ENCODE assay signal across 8 cellular contexts in genomic region chr2:200455958-200456421, GRCh38. TPM values are rescaled to one million over a fixed set of nuclear protein-coding genes. Genes with fewer than 3 reads are reported as not detected.
DNase-seq lines count a peak whose midpoint lies in the region; ATAC-seq, FAIRE-seq and TF ChIP-seq lines count a peak whose summit lies in the region.

No MANE protein-coding gene starts in this region.

- intact Hi-C loops in OCI-LY7 (cut with micrococcal nuclease; ENCODE audit: unreplicated experiment) = no loop called here
- intact Hi-C loops in left ventricle myocardium superior (cut with micrococcal nuclease) = no loop called here

- no peaks in the 10 kb centered on the region for H3K9me2 ChIP-seq in OCI-LY7 (ENCODE audit: insufficient read depth, low read length)
- no peaks in the 10 kb centered on the region for H3K9me2 ChIP-seq in hepatocyte (replicated peaks; ENCODE audit: insufficient read depth)

- H3K4me2 ChIP-seq in OCI-LY7 (ENCODE audit: low read length) = peak overlapping the region; percentile 12; the same call in 1 of the 2 replicates
- H3K4me2 ChIP-seq in hepatocyte = no peak overlapping the region

- DNase-seq in GM12892 (ENCODE audit: insufficient read length) (no peak), OCI-LY7 (ENCODE audit: low spot score) (peak; percentile 58), left ventricle myocardium superior (no peak), ACHN (no peak), hepatocyte (ENCODE audit: low spot score) (no peak), HEK293T (ENCODE audit: extremely low spot score) (no peak), osteocyte (ENCODE audit: extremely low spot score, unreplicated experiment) (no peak)

- H3K79me2 ChIP-seq in OCI-LY7 (ENCODE audit: insufficient read depth, low read depth, low read length) (no peaks in the 10 kb centered on the region), hepatocyte (no peaks in the 10 kb centered on the region)

- H3K36me3 ChIP-seq in OCI-LY7 (ENCODE audit: insufficient read depth, low read length) (no peaks in the 10 kb centered on the region), hepatocyte (replicated peaks; ENCODE audit: insufficient read depth, low read depth) (no peaks in the 10 kb centered on the region)

- in situ Hi-C loops in ACHN (cut with HindIII; ENCODE audit: low pct_ligation_motif_present, low pct_unique_long_range_greater_than_20kb, low sequenced_read_pairs) = no loop called here

- no peak for TF ChIP-seq POLR2A in GM12892 (IDR thresholded peaks at IDR 0.05; ENCODE audit: low read depth, low read length)

- peak; percentile 52 for ATAC-seq in GM21737 (IDR thresholded peaks at IDR 0.05; ENCODE audit: unreplicated experiment)
- ATAC-seq in left ventricle myocardium superior = peak; percentile 66

- POLR2A ChIA-PET in OCI-LY7 (lab: Charles Lee) (interaction anchor here (0.6 to 1.5 kb wide), 4 partner anchors 10 to 471 kb away, joined by 3 to 5 read pairs (median 3); no protein-coding TSS in a partner anchor), HEK293T (lab: Yijun Ruan, JAX) (no interaction called here)

- H3K4me1 Mint-ChIP-seq in osteocyte (ENCODE audit: unreplicated experiment) = no peaks in the 10 kb centered on the region

- H3K27me3 ChIP-seq in hepatocyte = no peaks in the 10 kb centered on the region

- H3K4me3 Mint-ChIP-seq in osteocyte (ENCODE audit: unreplicated experiment) = no peak overlapping the region

- no peak overlapping the region for H3K27ac ChIP-seq in OCI-LY7 (ENCODE audit: low read depth, low read length, poor library complexity, severe bottlenecking)
- no peak overlapping the region for H3K27ac ChIP-seq in hepatocyte

- TF ChIP-seq CTCF in OCI-LY7 (conservative IDR thresholded peaks at IDR 0.05; ENCODE audit: low read length) (no peak), hepatocyte (IDR thresholded peaks at IDR 0.05; ENCODE audit: poor library complexity) (no peak), osteocyte (IDR thresholded peaks at IDR 0.05) (no peak)

- H3K4me3 ChIP-seq in OCI-LY7 (ENCODE audit: low read depth, low read length, poor library complexity, severe bottlenecking) (no peak overlapping the region), hepatocyte (no peak overlapping the region)

- WGBS in hepatocyte (ENCODE audit: low lambda C conversion rate, missing lambda C conversion rate) = 81% methylated on average over 4 of the region's 4 CpGs

- FAIRE-seq in GM12892 (lab: Jason Lieb, UNC) = peak; percentile 82

- no peak overlapping the region for H3K27ac Mint-ChIP-seq in osteocyte (ENCODE audit: unreplicated experiment)

- H3K27me3 Mint-ChIP-seq in osteocyte (ENCODE audit: unreplicated experiment) = no peaks in the 10 kb centered on the region

- peaks cover 5% of the 10 kb centered on the region; the same call in 1 of the 2 replicates for H3K9me3 ChIP-seq in OCI-LY7 (ENCODE audit: low read length)
- no peaks in the 10 kb centered on the region for H3K9me3 ChIP-seq in hepatocyte (ENCODE audit: low read depth)

- H4K20me1 ChIP-seq in OCI-LY7 (ENCODE audit: insufficient read depth, low read length) (no peaks in the 10 kb centered on the region), hepatocyte (ENCODE audit: insufficient read depth, poor library complexity, severe bottlenecking) (no peaks in the 10 kb centered on the region)

- H3K36me3 Mint-ChIP-seq in osteocyte (ENCODE audit: unreplicated experiment) = peaks cover 31% of the 10 kb centered on the region

- H3K4me1 ChIP-seq in OCI-LY7 (ENCODE audit: insufficient read depth, low read length, poor library complexity, severe bottlenecking) (peaks cover 27% of the 10 kb centered on the region), hepatocyte (ENCODE audit: insufficient read depth) (no peaks in the 10 kb centered on the region)

- CTCF ChIA-PET in OCI-LY7 (lab: Charles Lee; ENCODE audit: unreplicated experiment) (no interaction called here), HEK293T (lab: Yijun Ruan, JAX) (no interaction called here)

- BruUV-seq in OCI-LY7 (replicated peaks; lab: Mats Ljungman, UMichigan) = no TSS peak

- no peaks in the 10 kb centered on the region for H3K9me3 Mint-ChIP-seq in osteocyte (ENCODE audit: unreplicated experiment)

- H2AFZ ChIP-seq in OCI-LY7 (ENCODE audit: low read length) = peak overlapping the region; percentile 32; the same call in 1 of the 2 replicates
- no peak overlapping the region for H2AFZ ChIP-seq in hepatocyte

TF ChIP-seq in HEK293T, 16 proteins besides CTCF, POLR2A, EP300 and RAD21:
- TF ChIP-seq BHLHE40 (IDR thresholded peaks at IDR 0.05; ENCODE audit: borderline replicate concordance) (no peak), ARNT (IDR thresholded peaks at IDR 0.05) (no peak), FOXM1 (IDR thresholded peaks at IDR 0.05; ENCODE audit: borderline replicate concordance) (no peak), ELF4 (IDR thresholded peaks at IDR 0.05) (no peak), PKNOX1 (IDR thresholded peaks at IDR 0.05) (no peak), LEF1 (IDR thresholded peaks at IDR 0.05; ENCODE audit: borderline replicate concordance) (no peak), L3MBTL2 (conservative IDR thresholded peaks at IDR 0.05) (no peak), SUZ12 (IDR thresholded peaks at IDR 0.05) (no peak), CTBP1 (IDR thresholded peaks at IDR 0.05; ENCODE audit: borderline replicate concordance) (no peak), FOXK2 (IDR thresholded peaks at IDR 0.05) (no peak)

RNA-seq across cellular contexts. Expression of gene KCTD18, which starts 53.9 kb away (rescaled TPM):
- polyA plus RNA-seq in GM12892 (2012; ENCODE audit: missing spikeins) = 16.3 TPM
- total RNA-seq in OCI-LY7 (2014; rRNA removed; shearing (Covaris generic)) = 10.9 and 12.7 TPM in 2 replicates
- total RNA-seq in OCI-LY7 (2022) (16.2 and 20.0 TPM in 2 replicates), left ventricle myocardium superior (9.1 TPM), hepatocyte (12.9 and 13.4 TPM in 2 replicates), osteocyte (18.5 and 19.1 TPM in 2 replicates)
- 6.9 and 12.7 TPM in 2 replicates for polyA plus RNA-seq in hepatocyte
